In the genomic region with DNA sequence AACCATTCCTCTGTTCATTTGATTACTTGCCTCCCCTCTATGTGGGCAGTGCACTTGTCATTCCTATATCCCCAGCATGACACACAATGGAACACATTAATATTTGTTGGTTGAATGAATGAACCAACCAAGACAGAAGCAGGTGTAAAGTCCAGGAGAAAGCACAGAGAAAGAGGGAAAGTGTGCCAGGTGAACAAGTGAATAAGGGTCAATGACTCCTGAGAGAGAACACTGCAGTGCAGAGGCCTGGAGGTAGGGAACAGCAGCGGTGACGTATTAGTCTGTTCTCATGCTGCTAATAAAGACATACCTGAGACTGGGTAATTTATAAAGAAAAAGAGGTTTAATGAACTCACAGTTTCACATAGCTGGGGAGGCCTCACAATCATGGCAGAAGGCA, we compare ENCODE assay signal across 32 cellular contexts.
"Had no signal": no experiment of that assay in that cellular context is flagged by ENCODE, and none has a peak within 500 bp of the region (broad histone marks: within the 10 kb centered on the region; RNA-seq: fewer than 3 reads in every experiment).

No MANE protein-coding gene starts in this region.

- H3K4me3 Mint-ChIP-seq: activated B cell treated with CpG ODN at 0.5 μM for 24 hours; activated CD8-positive, alpha-beta T cell treated with anti-CD3 and anti-CD28 coated beads for 36 hours; activated naive CD4-positive, alpha-beta T cell treated with anti-CD3 and anti-CD28 coated beads for 36 hours; activated naive CD4-positive, alpha-beta T cell treated with anti-CD3 and anti-CD28 coated beads, Interleukin-2, amount 50 U/mL, for 24 hours; activated naive CD8-positive, alpha-beta T cell treated with anti-CD3 and anti-CD28 coated beads for 36 hours; activated naive CD8-positive, alpha-beta T cell treated with anti-CD3 and anti-CD28 coated beads, Interleukin-2, amount 50 U/mL, for 24 hours; activated T-cell treated with anti-CD3 and anti-CD28 coated beads, Interleukin-2, amount 50 U/mL, for 4 hours; brain; T-helper 17 cell; T-helper 2 cell treated with Interferon-gamma antibody and Interleukin-4, amounts not matched to agents 5 μg/mL and 100 μg/mL, for 36 hours had no signal

- H3K27ac Mint-ChIP-seq: activated B cell treated with CpG ODN at 0.5 μM for 24 hours; activated CD8-positive, alpha-beta T cell treated with anti-CD3 and anti-CD28 coated beads for 36 hours; activated naive CD4-positive, alpha-beta T cell treated with anti-CD3 and anti-CD28 coated beads for 36 hours; activated naive CD4-positive, alpha-beta T cell treated with anti-CD3 and anti-CD28 coated beads, Interleukin-2, amount 50 U/mL, for 24 hours; activated naive CD8-positive, alpha-beta T cell treated with anti-CD3 and anti-CD28 coated beads for 36 hours; activated naive CD8-positive, alpha-beta T cell treated with anti-CD3 and anti-CD28 coated beads, Interleukin-2, amount 50 U/mL, for 24 hours; activated T-helper 2 cell treated with anti-CD3 and anti-CD28 coated beads, Interferon-gamma antibody, Interleukin-2, Interleukin-4, amounts not matched to agents 10 μg/mL and 5 μg/mL and 100 μg/mL, durations not matched to agents 14 hours and 24 hours and 36 hours; brain; T-helper 17 cell; T-helper 2 cell treated with Interferon-gamma antibody and Interleukin-4, amounts not matched to agents 5 μg/mL and 100 μg/mL, for 36 hours had no signal

- H3K4me1 ChIP-seq: breast epithelium, colonic mucosa had no signal

- DNase-seq: activated B cell treated with CpG ODN at 0.5 μM for 24 hours; activated CD4-positive, alpha-beta T cell treated with anti-CD3 and anti-CD28 coated beads for 48 hours; activated CD4-positive, alpha-beta T cell treated with anti-CD3 and anti-CD28 coated beads, Interleukin-2, amount 50 U/mL, for 1 hour; activated CD4-positive, alpha-beta T cell treated with anti-CD3 and anti-CD28 coated beads, Interleukin-2, amount 50 U/mL, for 48 hours; activated CD8-positive, alpha-beta memory T cell treated with anti-CD3 and anti-CD28 coated beads for 24 hours; activated CD8-positive, alpha-beta T cell treated with anti-CD3 and anti-CD28 coated beads for 36 hours; activated effector memory CD4-positive, alpha-beta T cell treated with anti-CD3 and anti-CD28 coated beads, Interleukin-2, amount 50 U/mL, for 16 hours; activated naive CD4-positive, alpha-beta T cell treated with anti-CD3 and anti-CD28 coated beads for 36 hours; activated naive CD8-positive, alpha-beta T cell treated with anti-CD3 and anti-CD28 coated beads for 36 hours; activated naive CD8-positive, alpha-beta T cell treated with anti-CD3 and anti-CD28 coated beads, Interleukin-2, amount 50 U/mL, for 24 hours; activated T-cell treated with anti-CD3 and anti-CD28 coated beads, Interleukin-2, amount 50 U/mL, for 4 hours; adrenal gland; amygdala; central memory CD4-positive, alpha-beta T cell; cerebellar nuclear complex; colonic mucosa; effector CD8-positive, alpha-beta T cell; SW 1271; T-helper 1 cell; T-helper 17 cell; T1000; WERI-Rb-1 had no signal

- H3K4me1 Mint-ChIP-seq: activated B cell treated with CpG ODN at 0.5 μM for 24 hours; activated naive CD4-positive, alpha-beta T cell treated with anti-CD3 and anti-CD28 coated beads, Interleukin-2, amount 50 U/mL, for 24 hours; activated naive CD8-positive, alpha-beta T cell treated with anti-CD3 and anti-CD28 coated beads for 36 hours; activated naive CD8-positive, alpha-beta T cell treated with anti-CD3 and anti-CD28 coated beads, Interleukin-2, amount 50 U/mL, for 24 hours; T-helper 17 cell had no signal

- H3K27ac ChIP-seq: adrenal gland, ascending aorta, breast epithelium, cardiac muscle cell, colonic mucosa, WERI-Rb-1 had no signal

- FAIRE-seq: frontal cortex had no signal

- H3K9me3 ChIP-seq: adrenal gland, ascending aorta, breast epithelium, colonic mucosa had no signal

- H3K9me3 Mint-ChIP-seq: activated B cell treated with CpG ODN at 0.5 μM for 24 hours; activated T-cell treated with anti-CD3 and anti-CD28 coated beads, Interleukin-2, amount 50 U/mL, for 4 hours; activated T-helper 2 cell treated with anti-CD3 and anti-CD28 coated beads, Interferon-gamma antibody, Interleukin-2, Interleukin-4, amounts not matched to agents 10 μg/mL and 5 μg/mL and 100 μg/mL, durations not matched to agents 14 hours and 24 hours and 36 hours; T-helper 2 cell treated with Interferon-gamma antibody and Interleukin-4, amounts not matched to agents 5 μg/mL and 100 μg/mL, for 36 hours had no signal

- H3K36me3 ChIP-seq: breast epithelium, colonic mucosa, WERI-Rb-1 had no signal

- H3K27me3 ChIP-seq: adrenal gland, ascending aorta, breast epithelium, cardiac muscle cell, colonic mucosa had no signal

- H3K27me3 Mint-ChIP-seq: activated B cell treated with CpG ODN at 0.5 μM for 24 hours; activated naive CD8-positive, alpha-beta T cell treated with anti-CD3 and anti-CD28 coated beads for 36 hours; activated naive CD8-positive, alpha-beta T cell treated with anti-CD3 and anti-CD28 coated beads, Interleukin-2, amount 50 U/mL, for 24 hours; brain; T-helper 17 cell had no signal

- ATAC-seq: activated CD4-positive, CD25-positive, alpha-beta regulatory T cell treated with anti-CD3 and anti-CD28 coated beads, Interleukin-2, amount 50 U/mL, for 24 hours; activated CD8-positive, alpha-beta T cell treated with anti-CD3 and anti-CD28 coated beads for 36 hours; activated naive CD8-positive, alpha-beta T cell treated with anti-CD3 and anti-CD28 coated beads, Interleukin-2, amount 50 U/mL, for 24 hours; activated T-cell treated with anti-CD3 and anti-CD28 coated beads, Interleukin-2, amount 50 U/mL, for 4 hours; esophagus mucosa; T-helper 17 cell had no signal

- H3K4me3 ChIP-seq: adrenal gland, ascending aorta, breast epithelium, cardiac muscle cell, colonic mucosa had no signal
